10 cellular contexts compared by ENCODE assay signal in the genomic region with DNA sequence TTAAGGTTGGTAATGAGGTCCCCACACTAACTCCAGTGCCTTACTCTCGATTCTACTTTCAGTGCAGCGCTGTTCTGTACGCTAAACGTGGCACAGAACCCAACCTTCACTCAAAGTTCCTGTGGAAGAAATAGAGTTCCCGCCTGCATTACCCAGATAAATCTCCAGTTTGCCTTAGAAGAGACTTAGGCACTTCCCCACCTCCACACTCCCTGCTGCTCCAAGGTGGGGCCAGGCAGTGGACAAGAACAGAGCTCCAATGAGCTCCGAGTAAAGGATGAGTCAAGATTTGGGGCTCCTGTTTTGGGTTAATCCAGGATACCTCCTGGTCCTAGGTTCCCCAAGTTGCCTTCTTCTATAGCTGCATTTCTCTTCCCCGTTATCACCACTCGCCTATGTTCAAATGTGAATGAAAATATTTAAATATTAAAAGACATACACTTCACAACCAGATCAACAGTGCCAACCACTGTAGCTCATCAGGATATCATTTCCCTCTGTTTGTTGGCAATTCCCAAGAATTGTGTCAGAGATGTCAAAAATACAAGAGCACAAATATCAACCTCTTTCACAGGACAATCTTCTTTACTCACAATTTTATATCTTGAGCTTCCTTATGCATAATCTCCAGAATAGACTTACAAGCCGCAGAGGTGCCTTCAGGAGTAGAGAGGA. TPM values are rescaled to one million over a fixed set of nuclear protein-coding genes. Genes with fewer than 3 reads are reported as not detected.
A peak's percentile ranks its signal among the peaks of the same experiment; 100 is the strongest.
DNase-seq lines count a peak whose midpoint lies in the region; ATAC-seq and TF ChIP-seq lines count a peak whose summit lies in the region.
"Had no signal": no experiment of that assay in that cellular context is flagged by ENCODE, and none has a peak within 500 bp of the region (broad histone marks: within the 10 kb centered on the region; RNA-seq: fewer than 3 reads in every experiment).

No MANE protein-coding gene starts in this region.

- H2AFZ ChIP-seq in smooth muscle cell (ENCODE audit: low read depth), result no peak overlapping the region
- no peak overlapping the region for H2AFZ ChIP-seq in OCI-LY7 (ENCODE audit: low read length)

- POLR2A ChIA-PET in activated CD4-positive, alpha-beta memory T cell treated with anti-CD3 and anti-CD28 coated beads, Interleukin-2, amount 10 ng/mL, durations not matched to agents 7 days and 5 days (lab: Charles Lee), result interaction anchor here (0.9 to 1.0 kb wide), 2 partner anchors 9 to 47 kb away, joined by 3 read pairs; a partner anchor contains a TSS
- POLR2A ChIA-PET in activated CD4-positive, alpha-beta memory T cell treated with anti-CD3 and anti-CD28 coated beads for 36 hours (lab: Charles Lee), result interaction anchor here (1.0 kb wide), 1 partner anchor 9 kb away, joined by 4 read pairs; no protein-coding TSS in a partner anchor
- POLR2A ChIA-PET in OCI-LY7 (lab: Charles Lee), result interaction anchor here (0.6 to 2.2 kb wide), 4 partner anchors 10 to 60 kb away, joined by 3 to 11 read pairs (median 4); no protein-coding TSS in a partner anchor

- peaks cover 72% of the 10 kb centered on the region for H3K4me1 ChIP-seq in smooth muscle cell (ENCODE audit: low read depth)
- H3K4me1 ChIP-seq in OCI-LY7 (ENCODE audit: insufficient read depth, low read length, poor library complexity, severe bottlenecking), result peaks cover 9% of the 10 kb centered on the region

- H4K20me1 ChIP-seq in smooth muscle cell (ENCODE audit: low read depth), result no peaks in the 10 kb centered on the region
- H4K20me1 ChIP-seq in OCI-LY7 (ENCODE audit: insufficient read depth, low read length), result no peaks in the 10 kb centered on the region

- H3F3A ChIP-seq in smooth muscle cell (ENCODE audit: low read depth), result peaks cover 24% of the 10 kb centered on the region

- WGBS in smooth muscle cell (ENCODE audit: low lambda C conversion rate), result 91% methylated on average over 9 of the region's 9 CpGs

- TF ChIP-seq CTCF in smooth muscle cell (IDR thresholded peaks at IDR 0.05; ENCODE audit: borderline replicate concordance, insufficient read depth, poor library complexity, severe bottlenecking) (no peak), OCI-LY7 (conservative IDR thresholded peaks at IDR 0.05; ENCODE audit: low read length) (no peak)

- peak overlapping the region; percentile 87 for H3K27ac ChIP-seq in SK-N-MC
- H3K27ac ChIP-seq in epithelial cell of prostate, result peak overlapping the region; percentile 39
- peak overlapping the region; percentile 89 for H3K27ac ChIP-seq in smooth muscle cell (ENCODE audit: low read depth)
- no peak overlapping the region for H3K27ac ChIP-seq in OCI-LY7 (ENCODE audit: low read depth, low read length, poor library complexity, severe bottlenecking)

- no peaks in the 10 kb centered on the region for H3K9me2 ChIP-seq in OCI-LY7 (ENCODE audit: insufficient read depth, low read length)

- H3K27ac Mint-ChIP-seq in activated CD4-positive, alpha-beta memory T cell treated with anti-CD3 and anti-CD28 coated beads, Interleukin-2, amount 10 ng/mL, durations not matched to agents 7 days and 5 days, result no peak overlapping the region
- no peak overlapping the region for H3K27ac Mint-ChIP-seq in activated CD4-positive, alpha-beta memory T cell treated with anti-CD3 and anti-CD28 coated beads for 36 hours

- no peak for ATAC-seq in HG03439 (IDR thresholded peaks at IDR 0.05; ENCODE audit: unreplicated experiment)

- no peaks in the 10 kb centered on the region for H3K79me2 ChIP-seq in smooth muscle cell (ENCODE audit: low read depth)
- H3K79me2 ChIP-seq in OCI-LY7 (ENCODE audit: insufficient read depth, low read depth, low read length), result 0 out of 2 replicates have a peak, but pooled peaks cover 3% of the 10 kb centered on the region

- H3K27me3 ChIP-seq in smooth muscle cell (ENCODE audit: low read depth), result no peaks in the 10 kb centered on the region

- H3K4me1 Mint-ChIP-seq in activated CD4-positive, alpha-beta memory T cell treated with anti-CD3 and anti-CD28 coated beads, Interleukin-2, amount 10 ng/mL, durations not matched to agents 7 days and 5 days, result peaks cover 24% of the 10 kb centered on the region
- peaks cover 27% of the 10 kb centered on the region for H3K4me1 Mint-ChIP-seq in activated CD4-positive, alpha-beta memory T cell treated with anti-CD3 and anti-CD28 coated beads for 36 hours (ENCODE audit: low read depth)

- peaks cover 22% of the 10 kb centered on the region for H3K27me3 Mint-ChIP-seq in activated CD4-positive, alpha-beta memory T cell treated with anti-CD3 and anti-CD28 coated beads, Interleukin-2, amount 10 ng/mL, durations not matched to agents 7 days and 5 days
- peaks cover 3% of the 10 kb centered on the region for H3K27me3 Mint-ChIP-seq in activated CD4-positive, alpha-beta memory T cell treated with anti-CD3 and anti-CD28 coated beads for 36 hours

- peak overlapping the region; percentile 37; the same call in 1 of the 2 replicates for H3K4me3 ChIP-seq in SK-N-MC
- H3K4me3 ChIP-seq in smooth muscle cell, result peak overlapping the region; percentile 8
- H3K4me3 ChIP-seq in OCI-LY7 (ENCODE audit: low read depth, low read length, poor library complexity, severe bottlenecking), result no peak overlapping the region

- CTCF ChIA-PET in activated CD4-positive, alpha-beta memory T cell treated with anti-CD3 and anti-CD28 coated beads, Interleukin-2, amount 10 ng/mL, durations not matched to agents 7 days and 5 days (lab: Charles Lee), result interaction anchor here (0.9 to 1.7 kb wide), 3 partner anchors 11 to 116 kb away, joined by 3 to 6 read pairs (median 4); no protein-coding TSS in a partner anchor
- CTCF ChIA-PET in activated CD4-positive, alpha-beta memory T cell treated with anti-CD3 and anti-CD28 coated beads for 36 hours (lab: Charles Lee), result interaction anchor here (0.6 to 2.6 kb wide), 3 partner anchors 11 to 75 kb away, joined by 3 to 13 read pairs (median 3); no protein-coding TSS in a partner anchor
- CTCF ChIA-PET in OCI-LY7 (lab: Charles Lee; ENCODE audit: unreplicated experiment), result no interaction called here

- BruUV-seq in OCI-LY7 (replicated peaks; lab: Mats Ljungman, UMichigan), result no TSS peak

- intact Hi-C loops in activated CD4-positive, alpha-beta memory T cell treated with anti-CD3 and anti-CD28 coated beads for 36 hours (cut with micrococcal nuclease), result loop anchor here (2.0 kb wide), 3 partner anchors 26 to 70 kb away; no protein-coding TSS in a partner anchor
- intact Hi-C loops in OCI-LY7 (cut with micrococcal nuclease; ENCODE audit: unreplicated experiment), result no loop called here

- H3K4me3 Mint-ChIP-seq in activated CD4-positive, alpha-beta memory T cell treated with anti-CD3 and anti-CD28 coated beads, Interleukin-2, amount 10 ng/mL, durations not matched to agents 7 days and 5 days, result peak overlapping the region; percentile 22
- no peak overlapping the region for H3K4me3 Mint-ChIP-seq in activated CD4-positive, alpha-beta memory T cell treated with anti-CD3 and anti-CD28 coated beads for 36 hours

- H3K9me3 ChIP-seq in SK-N-MC (ENCODE audit: low read depth, low read length) (no peaks in the 10 kb centered on the region), smooth muscle cell (replicated peaks; ENCODE audit: low read depth) (no peaks in the 10 kb centered on the region), OCI-LY7 (ENCODE audit: low read length) (no peaks in the 10 kb centered on the region)

- no peaks in the 10 kb centered on the region for H3K36me3 Mint-ChIP-seq in activated CD4-positive, alpha-beta memory T cell treated with anti-CD3 and anti-CD28 coated beads, Interleukin-2, amount 10 ng/mL, durations not matched to agents 7 days and 5 days (ENCODE audit: low read depth)
- H3K36me3 Mint-ChIP-seq in activated CD4-positive, alpha-beta memory T cell treated with anti-CD3 and anti-CD28 coated beads for 36 hours, result no peaks in the 10 kb centered on the region

- H3K4me2 ChIP-seq in smooth muscle cell (peak overlapping the region; percentile 84), OCI-LY7 (ENCODE audit: low read length) (no peak overlapping the region)

- no peak for DNase-seq in activated CD4-positive, alpha-beta memory T cell treated with anti-CD3 and anti-CD28 coated beads, Interleukin-2, amount 10 ng/mL, durations not matched to agents 7 days and 5 days
- DNase-seq in activated CD4-positive, alpha-beta memory T cell treated with anti-CD3 and anti-CD28 coated beads for 36 hours, result no peak
- DNase-seq in SK-N-MC (ENCODE audit: low read depth, low spot score) (no peak), epithelial cell of prostate (ENCODE audit: low read depth, low spot score) (no peak), smooth muscle cell (lab: John Stamatoyannopoulos, UW; ENCODE audit: unreplicated experiment) (no peak), NCI-H2196 treated with DMSO at 0.1 percent for 48 hours (lab: John Stamatoyannopoulos, UW; ENCODE audit: unreplicated experiment) (no peak), OCI-LY7 (ENCODE audit: low spot score) (no peak)
- DNase-seq: NCI-H526, nucleus accumbens had no signal

- H3K36me3 ChIP-seq in SK-N-MC (ENCODE audit: insufficient read depth, low read length), result peaks cover 57% of the 10 kb centered on the region
- H3K36me3 ChIP-seq in smooth muscle cell (ENCODE audit: low read depth), result no peaks in the 10 kb centered on the region
- H3K36me3 ChIP-seq in OCI-LY7 (ENCODE audit: insufficient read depth, low read length), result peaks cover 60% of the 10 kb centered on the region

- H3K9ac ChIP-seq in SK-N-MC (ENCODE audit: insufficient read length), result no peak overlapping the region
- peak overlapping the region; percentile 57 for H3K9ac ChIP-seq in smooth muscle cell (ENCODE audit: low read depth)

- H3K9me3 Mint-ChIP-seq in activated CD4-positive, alpha-beta memory T cell treated with anti-CD3 and anti-CD28 coated beads, Interleukin-2, amount 10 ng/mL, durations not matched to agents 7 days and 5 days, result no peaks in the 10 kb centered on the region
- H3K9me3 Mint-ChIP-seq in activated CD4-positive, alpha-beta memory T cell treated with anti-CD3 and anti-CD28 coated beads for 36 hours, result no peaks in the 10 kb centered on the region

RNA-seq across cellular contexts. Expression of a gene that starts 48.0 kb away (rescaled TPM):
- total RNA-seq in activated CD4-positive, alpha-beta memory T cell treated with anti-CD3 and anti-CD28 coated beads, Interleukin-2, amount 10 ng/mL, durations not matched to agents 7 days and 5 days, result 10 to 100 TPM; 49.8 to 51.8 TPM
- 100 to 1,000 TPM; 100 to 101 TPM for total RNA-seq in activated CD4-positive, alpha-beta memory T cell treated with anti-CD3 and anti-CD28 coated beads for 36 hours
- total RNA-seq in smooth muscle cell, result 77.7 and 89.8 TPM in 2 replicates
- polyA plus RNA-seq in smooth muscle cell, result 107 and 110 TPM in 2 replicates
- total RNA-seq in OCI-LY7 (2014; rRNA removed; shearing (Covaris generic)), result 107 and 132 TPM in 2 replicates
- 56.1 and 66.4 TPM in 2 replicates for total RNA-seq in OCI-LY7 (2022)
